8 cellular contexts compared by ENCODE assay signal in genomic region chr1:246565751-246566127, GRCh38. TPM values are rescaled to one million over a fixed set of nuclear protein-coding genes. Genes with fewer than 3 reads are reported as not detected.
DNase-seq lines count a peak whose midpoint lies in the region; ATAC-seq, FAIRE-seq and TF ChIP-seq lines count a peak whose summit lies in the region.

No MANE protein-coding gene starts in this region.

- H3K27me3 ChIP-seq in neuron (ENCODE audit: insufficient read depth, low read length) = no peaks in the 10 kb centered on the region

- H3K4me2 ChIP-seq in A549 = peak overlapping the region; percentile 69
- H3K4me2 ChIP-seq in OCI-LY7 (ENCODE audit: low read length) = peak overlapping the region; percentile 80

- BruUV-seq in OCI-LY7 (replicated peaks; lab: Mats Ljungman, UMichigan) = no TSS peak

- TF ChIP-seq RAD21 in A549 (conservative IDR thresholded peaks at IDR 0.05 in 1 of 2, IDR thresholded peaks at IDR 0.05 in 1 of 2) = no peak

- WGBS in A549 (ENCODE audit: missing lambda C conversion rate) = under 1% methylated on average over 16 of the region's 25 CpGs

- no peaks in the 10 kb centered on the region for H3K9me2 ChIP-seq in OCI-LY7 (ENCODE audit: insufficient read depth, low read length)

- no peaks in the 10 kb centered on the region for H3K9me3 ChIP-seq in A549
- no peaks in the 10 kb centered on the region; the same call in 1 of the 2 replicates for H3K9me3 ChIP-seq in OCI-LY7 (ENCODE audit: low read length)
- H3K9me3 ChIP-seq in neuron (ENCODE audit: low read length) = no peaks in the 10 kb centered on the region

- H3K4me1 ChIP-seq in A549 (peaks cover 18% of the 10 kb centered on the region), OCI-LY7 (ENCODE audit: insufficient read depth, low read length, poor library complexity, severe bottlenecking) (peaks cover 43% of the 10 kb centered on the region), neuron (ENCODE audit: insufficient read depth, low read length) (peaks cover 14% of the 10 kb centered on the region)

- no peaks in the 10 kb centered on the region for H4K20me1 ChIP-seq in OCI-LY7 (ENCODE audit: insufficient read depth, low read length)

- TF ChIP-seq EP300 in A549 (IDR thresholded peaks at IDR 0.05) = no peak

- no peak for FAIRE-seq in A549 (lab: Jason Lieb, UNC)
- no peak for FAIRE-seq in GM19239 (lab: Jason Lieb, UNC)

- H2AFZ ChIP-seq in OCI-LY7 (ENCODE audit: low read length) (peak overlapping the region; percentile 83; the same call in 1 of the 2 replicates), neuron (ENCODE audit: low read depth, low read length) (peak overlapping the region; percentile 92)

- intact Hi-C loops in OCI-LY7 (cut with micrococcal nuclease; ENCODE audit: unreplicated experiment) = loop anchor here (1.0 to 10.0 kb wide), 5 partner anchors 59 to 649 kb away; partner anchors contain the start of genes AHCTF1 and SMYD3

- peak; percentile 7 to 16; a peak in 5 of 6 replicates for ATAC-seq in A549
- ATAC-seq in GM19397 (IDR thresholded peaks at IDR 0.05; ENCODE audit: unreplicated experiment) = peak; percentile 3
- no peak for ATAC-seq in HG03520 (IDR thresholded peaks at IDR 0.05; ENCODE audit: unreplicated experiment)
- no peak for ATAC-seq in GM21717 (IDR thresholded peaks at IDR 0.05; ENCODE audit: unreplicated experiment)

- H3K36me3 ChIP-seq in OCI-LY7 (ENCODE audit: insufficient read depth, low read length) (peaks cover 30% of the 10 kb centered on the region), neuron (ENCODE audit: insufficient read depth, low read length) (peaks cover 12% of the 10 kb centered on the region)

- no peak for TF ChIP-seq POLR2A in A549 (IDR thresholded peaks at IDR 0.05; ENCODE audit: low read length)

- CTCF ChIA-PET in A549 (lab: Yijun Ruan, JAX) = interaction anchor here (0.8 kb wide), 1 partner anchor 68 kb away, joined by 3 read pairs; no protein-coding TSS in a partner anchor
- CTCF ChIA-PET in OCI-LY7 (lab: Charles Lee; ENCODE audit: unreplicated experiment) = interaction anchor here (1.5 kb wide), 1 partner anchor 13 kb away, joined by 4 read pairs; no protein-coding TSS in a partner anchor

- DNase-seq in A549 (ENCODE audit: low read depth in 1 of 2, low spot score in 1 of 2) (no peak), OCI-LY7 (ENCODE audit: low spot score) (no peak), epithelial cell of esophagus (ENCODE audit: low read depth) (peak; percentile 61), GM19239 (ENCODE audit: insufficient read length, low spot score) (no peak)

- POLR2A ChIA-PET in A549 (lab: Yijun Ruan, JAX) = interaction anchor here (1.2 kb wide), 1 partner anchor 159 kb away, joined by 6 read pairs; the partner anchor contains the start of gene SCCPDH
- POLR2A ChIA-PET in OCI-LY7 (lab: Charles Lee) = interaction anchor here (0.9 to 2.0 kb wide), 3 partner anchors 10 to 77 kb away, joined by 3 to 7 read pairs (median 3); no protein-coding TSS in a partner anchor

- peaks cover 66% of the 10 kb centered on the region for H3K79me2 ChIP-seq in OCI-LY7 (ENCODE audit: insufficient read depth, low read depth, low read length)

- peak overlapping the region; percentile 80 to 89 for H3K27ac ChIP-seq in A549
- peak overlapping the region; percentile 29 for H3K27ac ChIP-seq in OCI-LY7 (ENCODE audit: low read depth, low read length, poor library complexity, severe bottlenecking)

- TF ChIP-seq CTCF in A549 (IDR thresholded peaks at IDR 0.05) (no peak), OCI-LY7 (conservative IDR thresholded peaks at IDR 0.05; ENCODE audit: low read length) (no peak), epithelial cell of esophagus (IDR thresholded peaks at IDR 0.05; ENCODE audit: insufficient read depth, low read depth, low read length, missing control alignments) (no peak)

- H3K4me3 ChIP-seq in A549 = peak overlapping the region; percentile 70
- H3K4me3 ChIP-seq in OCI-LY7 (ENCODE audit: low read depth, low read length, poor library complexity, severe bottlenecking) = peak overlapping the region; percentile 92
- peak overlapping the region; percentile 99 for H3K4me3 ChIP-seq in epithelial cell of esophagus (ENCODE audit: low read length)
- H3K4me3 ChIP-seq in neuron (ENCODE audit: low read length) = peak overlapping the region; percentile 98

TF ChIP-seq in A549, 52 proteins besides CTCF, POLR2A, EP300 and RAD21 (continues in another document):
- no peak for TF ChIP-seq MAZ (IDR thresholded peaks at IDR 0.05; ENCODE audit: borderline replicate concordance, low read depth, low read length)
- TF ChIP-seq ZNF302 (CRISPR knock-in tag; IDR thresholded peaks at IDR 0.05) = no peak
- TF ChIP-seq, protein P1, sequence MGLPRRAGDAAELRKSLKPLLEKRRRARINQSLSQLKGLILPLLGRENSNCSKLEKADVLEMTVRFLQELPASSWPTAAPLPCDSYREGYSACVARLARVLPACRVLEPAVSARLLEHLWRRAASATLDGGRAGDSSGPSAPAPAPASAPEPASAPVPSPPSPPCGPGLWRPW (IDR thresholded peaks at IDR 0.05) = no peak
- TF ChIP-seq ZSCAN20 (CRISPR knock-in tag; IDR thresholded peaks at IDR 0.05) = no peak
- TF ChIP-seq NFE2L2 (conservative IDR thresholded peaks at IDR 0.05; ENCODE audit: low read length) = no peak
- TF ChIP-seq FOXS1 (CRISPR knock-in tag; IDR thresholded peaks at IDR 0.05) = no peak; the same call in 1 of the 2 replicates
- TF ChIP-seq PBX3 (IDR thresholded peaks at IDR 0.05) = no peak
- TF ChIP-seq ESRRA (IDR thresholded peaks at IDR 0.05; ENCODE audit: borderline replicate concordance, low read length) = no peak
- no peak for TF ChIP-seq HOXA7 (CRISPR knock-in tag; IDR thresholded peaks at IDR 0.05)
- peak; percentile 65 for TF ChIP-seq KDM5A (IDR thresholded peaks at IDR 0.05)
- no peak for TF ChIP-seq MYC (IDR thresholded peaks at IDR 0.05; ENCODE audit: borderline replicate concordance, low read length)
- TF ChIP-seq GATA3 (IDR thresholded peaks at IDR 0.05; ENCODE audit: borderline replicate concordance) = no peak
- no peak for TF ChIP-seq MAX (IDR thresholded peaks at IDR 0.05)
- no peak for TF ChIP-seq TFCP2L1 (CRISPR knock-in tag; IDR thresholded peaks at IDR 0.05)
- TF ChIP-seq KDM1A (IDR thresholded peaks at IDR 0.05; ENCODE audit: low read depth) = no peak
- TF ChIP-seq, protein P2, sequence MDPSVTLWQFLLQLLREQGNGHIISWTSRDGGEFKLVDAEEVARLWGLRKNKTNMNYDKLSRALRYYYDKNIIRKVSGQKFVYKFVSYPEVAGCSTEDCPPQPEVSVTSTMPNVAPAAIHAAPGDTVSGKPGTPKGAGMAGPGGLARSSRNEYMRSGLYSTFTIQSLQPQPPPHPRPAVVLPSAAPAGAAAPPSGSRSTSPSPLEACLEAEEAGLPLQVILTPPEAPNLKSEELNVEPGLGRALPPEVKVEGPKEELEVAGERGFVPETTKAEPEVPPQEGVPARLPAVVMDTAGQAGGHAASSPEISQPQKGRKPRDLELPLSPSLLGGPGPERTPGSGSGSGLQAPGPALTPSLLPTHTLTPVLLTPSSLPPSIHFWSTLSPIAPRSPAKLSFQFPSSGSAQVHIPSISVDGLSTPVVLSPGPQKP (IDR thresholded peaks at IDR 0.05; ENCODE audit: low read depth, low read length) = no peak
- no peak for TF ChIP-seq FOSL2 (IDR thresholded peaks at IDR 0.05)
- no peak for TF ChIP-seq FOSL2 (CRISPR knock-in tag; IDR thresholded peaks at IDR 0.05)
- TF ChIP-seq RCOR1 (IDR thresholded peaks at IDR 0.05; ENCODE audit: low read depth, low read length) = no peak

RNA-seq across cellular contexts. Expression of gene TFB2M, which starts 0.3 kb away (rescaled TPM):
- polyA plus RNA-seq in A549 (2011; rRNA removed) (36.7 and 59.9 TPM in 2 replicates), A549 (2017; fragmentation: RNase III; extraction: RNeasy Plus Mini Kit Qiagen cat#74134 plus additional on column Dnase treatment) (27.7 to 30.6 TPM (median 28.7 TPM) in 3 replicates)
- polyA plus RNA-seq in A549 (2012; cell fraction: cytosol; rRNA removed) = 18.1 and 20.2 TPM in 2 replicates
- 13.5 and 17.9 TPM in 2 replicates for polyA plus RNA-seq in A549 (2012; cell fraction: nucleus; rRNA removed)
- 7.5 and 9.0 TPM in 2 replicates for polyA minus RNA-seq in A549 (2011; rRNA and poly(A)+ RNA removed)
- 10.7 and 15.0 TPM in 2 replicates for total RNA-seq in OCI-LY7 (2014; rRNA removed; shearing (Covaris generic))
- total RNA-seq in OCI-LY7 (2022) = 13.2 and 17.5 TPM in 2 replicates

RNA-seq across cellular contexts. Expression of gene CNST, which starts 0.5 kb away (rescaled TPM):
- polyA plus RNA-seq in A549 (2011; rRNA removed) = 19.8 and 23.0 TPM in 2 replicates
- 4.4 and 5.2 TPM in 2 replicates for polyA plus RNA-seq in A549 (2012; cell fraction: cytosol; rRNA removed)
- polyA plus RNA-seq in A549 (2012; cell fraction: nucleus; rRNA removed) = 3.9 and 6.6 TPM in 2 replicates
- 7.3 to 7.9 TPM (median 7.5 TPM) in 3 replicates for polyA plus RNA-seq in A549 (2017; fragmentation: RNase III; extraction: RNeasy Plus Mini Kit Qiagen cat#74134 plus additional on column Dnase treatment)
- polyA minus RNA-seq in A549 (2011; rRNA and poly(A)+ RNA removed) = 20.5 and 39.5 TPM in 2 replicates
- 14.6 and 17.1 TPM in 2 replicates for total RNA-seq in OCI-LY7 (2014; rRNA removed; shearing (Covaris generic))
- total RNA-seq in OCI-LY7 (2022) = 25.1 and 27.2 TPM in 2 replicates

RNA-seq across cellular contexts. Expression of gene SMYD3, which starts 58.7 kb away (rescaled TPM):
- polyA plus RNA-seq in A549 (2011; rRNA removed) = 31.3 and 35.2 TPM in 2 replicates
- 17.2 and 19.2 TPM in 2 replicates for polyA plus RNA-seq in A549 (2012; cell fraction: cytosol; rRNA removed)
- 13.8 and 16.2 TPM in 2 replicates for polyA plus RNA-seq in A549 (2012; cell fraction: nucleus; rRNA removed)
- polyA plus RNA-seq in A549 (2017; fragmentation: RNase III; extraction: RNeasy Plus Mini Kit Qiagen cat#74134 plus additional on column Dnase treatment) = 16.7 to 18.7 TPM (median 18.2 TPM) in 3 replicates
- 34.9 and 39.6 TPM in 2 replicates for polyA minus RNA-seq in A549 (2011; rRNA and poly(A)+ RNA removed)
- 26.6 and 28.9 TPM in 2 replicates for total RNA-seq in OCI-LY7 (2014; rRNA removed; shearing (Covaris generic))
- total RNA-seq in OCI-LY7 (2022) = 32.5 and 34.5 TPM in 2 replicates

Comparison
In these comparisons a context has a peak if more than half of its experiments do, and no peak if none do; other contexts are left out.
1. ATAC-seq: peak in A549 (2 of 2) and GM19397 (single experiment); none in HG03520 (single experiment) and GM21717 (single experiment).
2. Peak in every context shown above with its lines, with median percentiles within 50 percentile points of each other: H3K4me3 ChIP-seq.